In genomic region chr4:169416997-169417396, GRCh38 we compare ENCODE assay signal across 12 cellular contexts.
DNase-seq lines count a peak whose midpoint lies in the region; ATAC-seq, FAIRE-seq and TF ChIP-seq lines count a peak whose summit lies in the region.
"Had no signal": no experiment of that assay in that cellular context is flagged by ENCODE, and none has a peak within 500 bp of the region (broad histone marks: within the 10 kb centered on the region; RNA-seq: fewer than 3 reads in every experiment).

No MANE protein-coding gene starts in this region.

- TF ChIP-seq CTCF in brain (conservative IDR thresholded peaks at IDR 0.05) (no peak), spleen (IDR thresholded peaks at IDR 0.05 in 8 of 11, conservative IDR thresholded peaks at IDR 0.05 in 3 of 11) (no peak)

- no peaks in the 10 kb centered on the region for H3K4me1 ChIP-seq in spleen
- H3K4me1 ChIP-seq: suprapubic skin had no signal

- peak overlapping the region in 4 of 5 experiments; percentile 39 to 93 (median 84) for H3K27ac Mint-ChIP-seq in brain
- no peak overlapping the region for H3K27ac Mint-ChIP-seq in stimulated activated naive B cell treated with anti-CD40 and anti-IgM and Interleukin-4, amounts not matched to agents 10 μg/mL and 1 μg/mL and 100 μg/mL, for 72 hours

- peaks cover 11% of the 10 kb centered on the region for H3K4me1 Mint-ChIP-seq in brain
- H3K4me1 Mint-ChIP-seq in stimulated activated naive B cell treated with anti-CD40 and anti-IgM and Interleukin-4, amounts not matched to agents 10 μg/mL and 1 μg/mL and 100 μg/mL, for 72 hours = peaks cover 0 to 3% of the 10 kb centered on the region in 2 donors

- no peak overlapping the region for H3K27ac ChIP-seq in spleen
- H3K27ac ChIP-seq: KMS-11, neutrophil, suprapubic skin had no signal

- peaks cover 35% of the 10 kb centered on the region for H3K36me3 Mint-ChIP-seq in brain
- peaks cover 8 to 31% of the 10 kb centered on the region in 2 donors for H3K36me3 Mint-ChIP-seq in stimulated activated naive B cell treated with anti-CD40 and anti-IgM and Interleukin-4, amounts not matched to agents 10 μg/mL and 1 μg/mL and 100 μg/mL, for 72 hours

- peaks cover 0 to 20% (median 2%) of the 10 kb centered on the region in 6 donors for H3K36me3 ChIP-seq in spleen
- H3K36me3 ChIP-seq: neutrophil had no signal

- ATAC-seq in GM18499 (IDR thresholded peaks at IDR 0.05; ENCODE audit: insufficient read depth, unreplicated experiment) (peak; percentile 77), GM21367 (IDR thresholded peaks at IDR 0.05; ENCODE audit: unreplicated experiment) (peak; percentile 44), HG03460 (IDR thresholded peaks at IDR 0.05; ENCODE audit: unreplicated experiment) (peak; percentile 48)
- no peak for ATAC-seq in stimulated activated naive B cell treated with anti-CD40 and anti-IgM and Interleukin-4, amounts not matched to agents 10 μg/mL and 1 μg/mL and 100 μg/mL, for 72 hours (replicated peaks)

- no peaks in the 10 kb centered on the region for H3K27me3 ChIP-seq in spleen (replicated peaks in 1 of 7)
- H3K27me3 ChIP-seq: neutrophil, suprapubic skin had no signal

- peak overlapping the region in 1 of 5 experiments; percentile 20 for H3K4me3 Mint-ChIP-seq in brain
- H3K4me3 Mint-ChIP-seq in stimulated activated naive B cell treated with anti-CD40 and anti-IgM and Interleukin-4, amounts not matched to agents 10 μg/mL and 1 μg/mL and 100 μg/mL, for 72 hours = no peak overlapping the region

- peaks cover 5% of the 10 kb centered on the region for H3K27me3 Mint-ChIP-seq in brain
- no peaks in the 10 kb centered on the region for H3K27me3 Mint-ChIP-seq in stimulated activated naive B cell treated with anti-CD40 and anti-IgM and Interleukin-4, amounts not matched to agents 10 μg/mL and 1 μg/mL and 100 μg/mL, for 72 hours

- no peak for TF ChIP-seq POLR2A in spleen (IDR thresholded peaks at IDR 0.05)

- DNase-seq in stimulated activated naive B cell treated with anti-CD40 and anti-IgM and Interleukin-4, amounts not matched to agents 10 μg/mL and 1 μg/mL and 100 μg/mL, for 72 hours = no peak
- DNase-seq in spleen = no peak
- DNase-seq in NCI-H2107 (lab: John Stamatoyannopoulos, UW) = no peak
- no peak for DNase-seq in frontal cortex (ENCODE audit: low spot score in 2 of 2)
- DNase-seq: central memory CD4-positive, alpha-beta T cell had no signal

- H3K9me3 Mint-ChIP-seq in brain = no peaks in the 10 kb centered on the region
- H3K9me3 Mint-ChIP-seq in stimulated activated naive B cell treated with anti-CD40 and anti-IgM and Interleukin-4, amounts not matched to agents 10 μg/mL and 1 μg/mL and 100 μg/mL, for 72 hours = no peaks in the 10 kb centered on the region

- no peaks in the 10 kb centered on the region for H3K9me3 ChIP-seq in spleen
- H3K9me3 ChIP-seq: neutrophil, suprapubic skin had no signal

- no peak for FAIRE-seq in frontal cortex (lab: Jason Lieb, UNC)

- intact Hi-C loops in spleen (cut with DNase I; ENCODE audit: low total_unique reads) = no loop called here

- no peak overlapping the region for H3K4me3 ChIP-seq in spleen
- H3K4me3 ChIP-seq: suprapubic skin had no signal

Comparison
In these comparisons a context has a peak if more than half of its experiments do, and no peak if none do; other contexts are left out.
1. ATAC-seq: peak in GM18499 (single experiment), GM21367 (single experiment) and HG03460 (single experiment); none in stimulated activated naive B cell treated with anti-CD40 and anti-IgM and Interleukin-4, amounts not matched to agents 10 μg/mL and 1 μg/mL and 100 μg/mL, for 72 hours (0 of 2).